ENCODE assay signal across 1 cellular context in the genomic region with DNA sequence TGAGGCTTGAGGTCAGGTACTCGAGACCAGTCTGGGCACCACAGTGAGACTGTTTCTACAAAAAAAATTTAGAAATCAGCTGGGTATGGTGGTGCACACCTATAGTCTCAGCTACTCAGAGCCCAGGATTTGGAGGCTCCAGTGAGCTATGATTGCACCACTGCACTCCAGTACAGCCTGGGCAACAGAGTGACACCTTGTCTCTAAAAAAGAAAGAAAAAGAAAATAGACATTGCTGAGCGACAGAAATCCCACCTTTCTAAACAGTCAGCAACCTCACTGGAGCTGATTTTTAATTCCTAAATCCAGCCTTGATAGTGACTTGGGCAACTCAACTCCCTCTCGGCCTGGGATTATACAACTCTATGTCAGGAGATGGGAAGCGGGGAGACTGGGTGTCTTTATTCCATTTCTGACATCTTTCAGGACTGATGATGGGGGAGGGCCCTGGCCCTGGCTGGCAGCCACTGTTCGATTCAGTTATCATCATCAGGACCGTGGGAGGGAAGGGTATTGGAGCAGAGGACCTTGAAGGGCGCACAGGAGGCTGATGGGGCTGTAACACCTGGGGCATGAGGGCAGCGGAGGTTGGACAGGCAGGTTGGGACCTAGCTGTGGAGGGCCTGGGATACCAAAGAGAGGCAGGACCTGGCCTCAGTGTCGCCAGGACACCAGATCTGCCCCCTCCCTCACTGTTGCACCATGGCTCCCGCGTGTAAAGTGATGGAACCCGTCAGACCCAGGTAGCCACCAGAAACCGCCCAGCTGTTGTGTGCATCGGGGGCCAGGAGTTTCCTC.
TF ChIP-seq lines count a peak whose summit lies in the region.

No MANE protein-coding gene starts in this region.

TF ChIP-seq in HCT116, 20 proteins besides CTCF, POLR2A, EP300 and RAD21 (continued from another document):
- TF ChIP-seq YY1 (IDR thresholded peaks at IDR 0.05; ENCODE audit: extremely low read depth, insufficient replicate concordance, low read depth, low read length) = no peak
- no peak for TF ChIP-seq REST (IDR thresholded peaks at IDR 0.05; ENCODE audit: low read depth)
- TF ChIP-seq, protein P1, sequence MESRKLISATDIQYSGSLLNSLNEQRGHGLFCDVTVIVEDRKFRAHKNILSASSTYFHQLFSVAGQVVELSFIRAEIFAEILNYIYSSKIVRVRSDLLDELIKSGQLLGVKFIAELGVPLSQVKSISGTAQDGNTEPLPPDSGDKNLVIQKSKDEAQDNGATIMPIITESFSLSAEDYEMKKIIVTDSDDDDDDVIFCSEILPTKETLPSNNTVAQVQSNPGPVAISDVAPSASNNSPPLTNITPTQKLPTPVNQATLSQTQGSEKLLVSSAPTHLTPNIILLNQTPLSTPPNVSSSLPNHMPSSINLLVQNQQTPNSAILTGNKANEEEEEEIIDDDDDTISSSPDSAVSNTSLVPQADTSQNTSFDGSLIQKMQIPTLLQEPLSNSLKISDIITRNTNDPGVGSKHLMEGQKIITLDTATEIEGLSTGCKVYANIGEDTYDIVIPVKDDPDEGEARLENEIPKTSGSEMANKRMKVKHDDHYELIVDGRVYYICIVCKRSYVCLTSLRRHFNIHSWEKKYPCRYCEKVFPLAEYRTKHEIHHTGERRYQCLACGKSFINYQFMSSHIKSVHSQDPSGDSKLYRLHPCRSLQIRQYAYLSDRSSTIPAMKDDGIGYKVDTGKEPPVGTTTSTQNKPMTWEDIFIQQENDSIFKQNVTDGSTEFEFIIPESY (IDR thresholded peaks at IDR 0.05; ENCODE audit: extremely low read depth, insufficient replicate concordance, low read length) = no peak
- TF ChIP-seq TCF7L2 (IDR thresholded peaks at IDR 0.05; ENCODE audit: borderline replicate concordance, extremely low read depth, insufficient read depth, insufficient read length) = no peak
- no peak for TF ChIP-seq EGR1 (IDR thresholded peaks at IDR 0.05; ENCODE audit: low read depth)
- no peak for TF ChIP-seq SP1 (IDR thresholded peaks at IDR 0.05; ENCODE audit: low read depth)
